In genomic region chr2:179948058-179948457, GRCh38 we compare ENCODE assay signal across 18 cellular contexts. TPM values are rescaled to one million over a fixed set of nuclear protein-coding genes. Genes with fewer than 3 reads are reported as not detected.
DNase-seq lines count a peak whose midpoint lies in the region; ATAC-seq, FAIRE-seq and TF ChIP-seq lines count a peak whose summit lies in the region.
"Had no signal": no experiment of that assay in that cellular context is flagged by ENCODE, and none has a peak within 500 bp of the region (broad histone marks: within the 10 kb centered on the region; RNA-seq: fewer than 3 reads in every experiment).

No MANE protein-coding gene starts in this region.

- H3K4me2 ChIP-seq in GM12878 (ENCODE audit: control insufficient read depth, insufficient read depth) = no peak overlapping the region
- H3K4me2 ChIP-seq: BLaER1 treated with 17β-estradiol and CSF1 and Interleukin-3, amounts not matched to agents 10 nM and 100 nM had no signal

- FAIRE-seq in GM12878 (lab: Jason Lieb, UNC) = peak; percentile 23
- FAIRE-seq: GM12891, GM19239 had no signal

- H3K27ac Mint-ChIP-seq in MCF 10A (ENCODE audit: low read depth, unreplicated experiment) = peak overlapping the region; percentile 9
- peak overlapping the region; percentile 42 for H3K27ac Mint-ChIP-seq in stimulated activated memory B cell treated with anti-CD40 and anti-IgM and Interleukin-4, amounts not matched to agents 10 μg/mL and 1 μg/mL and 100 μg/mL, for 72 hours
- H3K27ac Mint-ChIP-seq: CD4-positive, alpha-beta T cell; HFFc6 had no signal

- H3K9me3 ChIP-seq in breast epithelium (no peaks in the 10 kb centered on the region), GM12878 (replicated peaks; ENCODE audit: control insufficient read depth, insufficient read depth, low read length) (no peaks in the 10 kb centered on the region), liver (ENCODE audit: control insufficient read depth in 4 of 4, low read length in 3 of 4) (no peaks in the 10 kb centered on the region)
- H3K9me3 ChIP-seq: BLaER1 treated with 17β-estradiol and CSF1 and Interleukin-3, amounts not matched to agents 10 nM and 100 nM had no signal

- RAD21 ChIA-PET in GM12878 (lab: Charles Lee; ENCODE audit: unreplicated experiment) = no interaction called here

- no peak overlapping the region for H3K9ac ChIP-seq in GM12878 (ENCODE audit: control insufficient read depth, insufficient read depth, low read length)
- H3K9ac ChIP-seq in liver (ENCODE audit: low read depth in 1 of 2, low read length in 2 of 2) = no peak overlapping the region
- H3K9ac ChIP-seq: BLaER1 treated with 17β-estradiol and CSF1 and Interleukin-3, amounts not matched to agents 10 nM and 100 nM had no signal

- H4K20me1 ChIP-seq in GM12878 (ENCODE audit: control insufficient read depth, insufficient read depth) = no peaks in the 10 kb centered on the region
- H4K20me1 ChIP-seq: BLaER1 treated with 17β-estradiol and CSF1 and Interleukin-3, amounts not matched to agents 10 nM and 100 nM had no signal

- H3K4me3 Mint-ChIP-seq in MCF 10A (ENCODE audit: unreplicated experiment) = no peak overlapping the region
- H3K4me3 Mint-ChIP-seq in stimulated activated memory B cell treated with anti-CD40 and anti-IgM and Interleukin-4, amounts not matched to agents 10 μg/mL and 1 μg/mL and 100 μg/mL, for 72 hours = no peak overlapping the region
- H3K4me3 Mint-ChIP-seq: CD4-positive, alpha-beta T cell; HFFc6 had no signal

- CTCF ChIA-PET in MCF 10A (lab: Yijun Ruan, JAX) (no interaction called here), GM12878 (lab: Yijun Ruan, JAX) (no interaction called here)

- H3K9me3 Mint-ChIP-seq in MCF 10A (ENCODE audit: unreplicated experiment) = no peaks in the 10 kb centered on the region
- H3K9me3 Mint-ChIP-seq in stimulated activated memory B cell treated with anti-CD40 and anti-IgM and Interleukin-4, amounts not matched to agents 10 μg/mL and 1 μg/mL and 100 μg/mL, for 72 hours = no peaks in the 10 kb centered on the region
- H3K9me3 Mint-ChIP-seq: CD4-positive, alpha-beta T cell; HFFc6 had no signal

- in situ Hi-C loops in GM12878 (cut with MboI) = no loop called here

- POLR2A ChIA-PET in MCF 10A (lab: Yijun Ruan, JAX) = no interaction called here
- POLR2A ChIA-PET in GM12878 (lab: Charles Lee) = no interaction called here

- no peak overlapping the region for H2AFZ ChIP-seq in GM12878 (ENCODE audit: control insufficient read depth, low read depth, low read length)

- H3K27ac ChIP-seq in breast epithelium (no peak overlapping the region), GM12878 (ENCODE audit: control insufficient read depth, insufficient read depth) (no peak overlapping the region), liver (ENCODE audit: low read depth in 1 of 2, low read length in 2 of 2) (no peak overlapping the region)
- H3K27ac ChIP-seq: BLaER1 treated with 17β-estradiol and CSF1 and Interleukin-3, amounts not matched to agents 10 nM and 100 nM had no signal

- no peaks in the 10 kb centered on the region for H3K27me3 ChIP-seq in breast epithelium
- H3K27me3 ChIP-seq in GM12878 (replicated peaks in 1 of 2; ENCODE audit: control insufficient read depth in 2 of 2, insufficient read depth in 2 of 2, low read length in 1 of 2) = no peaks in the 10 kb centered on the region
- no peaks in the 10 kb centered on the region for H3K27me3 ChIP-seq in liver (ENCODE audit: control insufficient read depth in 4 of 4, insufficient read depth in 4 of 4, low read length in 3 of 4)
- H3K27me3 ChIP-seq: BLaER1 treated with 17β-estradiol and CSF1 and Interleukin-3, amounts not matched to agents 10 nM and 100 nM had no signal

- H3K4me1 ChIP-seq in breast epithelium (no peaks in the 10 kb centered on the region), GM12878 (ENCODE audit: control insufficient read depth, insufficient read depth, low read length) (no peaks in the 10 kb centered on the region), liver (ENCODE audit: control insufficient read depth in 4 of 4, insufficient read depth in 4 of 4, low read length in 3 of 4) (peaks cover 0 to 5% (median 2%) of the 10 kb centered on the region in 4 donors)

- SMC1A ChIA-PET in GM12878 (lab: Charles Lee; ENCODE audit: uncharacterized antibody, unreplicated experiment) = interaction anchor here (1.4 kb wide), 1 partner anchor 17 kb away, joined by 3 read pairs; no protein-coding TSS in a partner anchor

- TF ChIP-seq RAD21 in GM12878 (IDR thresholded peaks at IDR 0.05; ENCODE audit: insufficient read depth, low read depth, low read length) (no peak), liver (IDR thresholded peaks at IDR 0.05) (no peak)

- TF ChIP-seq POLR2A in breast epithelium (IDR thresholded peaks at IDR 0.05) (no peak), GM12878 (IDR thresholded peaks at IDR 0.05; ENCODE audit: low read depth, low read length) (no peak)

- intact Hi-C loops in MCF 10A (cut with micrococcal nuclease) (no loop called here), breast epithelium (cut with DNase I; ENCODE audit: low total_unique reads) (no loop called here), GM12878 (cut with micrococcal nuclease; ENCODE audit: unreplicated experiment) (no loop called here)

- H3K27me3 Mint-ChIP-seq in MCF 10A (ENCODE audit: insufficient read depth, unreplicated experiment) = no peaks in the 10 kb centered on the region
- no peaks in the 10 kb centered on the region for H3K27me3 Mint-ChIP-seq in stimulated activated memory B cell treated with anti-CD40 and anti-IgM and Interleukin-4, amounts not matched to agents 10 μg/mL and 1 μg/mL and 100 μg/mL, for 72 hours
- H3K27me3 Mint-ChIP-seq: CD4-positive, alpha-beta T cell had no signal

- H3K4me1 Mint-ChIP-seq in MCF 10A (ENCODE audit: insufficient read depth, unreplicated experiment) = no peaks in the 10 kb centered on the region
- H3K4me1 Mint-ChIP-seq in stimulated activated memory B cell treated with anti-CD40 and anti-IgM and Interleukin-4, amounts not matched to agents 10 μg/mL and 1 μg/mL and 100 μg/mL, for 72 hours = no peaks in the 10 kb centered on the region

- H3K36me3 ChIP-seq in breast epithelium = no peaks in the 10 kb centered on the region
- H3K36me3 ChIP-seq in GM12878 (ENCODE audit: control insufficient read depth in 2 of 2, insufficient read depth in 2 of 2, low read length in 1 of 2) = peaks cover 6 to 21% of the 10 kb centered on the region in 2 experiments
- peaks cover 0 to 46% (median 22%) of the 10 kb centered on the region in 4 donors for H3K36me3 ChIP-seq in liver (ENCODE audit: control insufficient read depth in 4 of 4, insufficient read depth in 3 of 4, low read depth in 1 of 4, low read length in 3 of 4)

- TF ChIP-seq CTCF in MCF 10A (IDR thresholded peaks at IDR 0.05; ENCODE audit: unreplicated experiment) (no peak), breast epithelium (IDR thresholded peaks at IDR 0.05) (no peak), GM12878 (IDR thresholded peaks at IDR 0.05 in 2 of 3, conservative IDR thresholded peaks at IDR 0.05 in 1 of 3; ENCODE audit: control insufficient read depth in 2 of 3, extremely low read depth in 1 of 3, insufficient read depth in 1 of 3, low read depth in 3 of 3, low read length in 3 of 3) (no peak), liver (IDR thresholded peaks at IDR 0.05; ENCODE audit: low read depth, low read length, missing input control) (no peak)

- H3K4me3 ChIP-seq in breast epithelium (no peak overlapping the region), GM12878 (no peak overlapping the region), liver (ENCODE audit: low read depth in 1 of 3, low read length in 3 of 3) (no peak overlapping the region)
- H3K4me3 ChIP-seq: BLaER1 treated with 17β-estradiol and CSF1 and Interleukin-3, amounts not matched to agents 10 nM and 100 nM had no signal

- ATAC-seq in GM12878 = no peak
- no peak for ATAC-seq in stimulated activated memory B cell treated with anti-CD40 and anti-IgM and Interleukin-4, amounts not matched to agents 10 μg/mL and 1 μg/mL and 100 μg/mL, for 72 hours
- no peak for ATAC-seq in HG02870 (IDR thresholded peaks at IDR 0.05; ENCODE audit: unreplicated experiment)
- no peak for ATAC-seq in HG03565 (IDR thresholded peaks at IDR 0.05; ENCODE audit: unreplicated experiment)

- WGBS in GM12878 (ENCODE audit: insufficient coverage, insufficient replicate concordance, low lambda C conversion rate, missing lambda C conversion rate) = 100% methylated on average over 1 of the region's 1 CpG
- WGBS in liver = 30% methylated on average over 1 of the region's 1 CpG

- BruUV-seq in MCF 10A (replicated peaks; lab: Mats Ljungman, UMichigan) = no TSS peak
- no TSS peak for BruUV-seq in GM12878 (replicated peaks; lab: Mats Ljungman, UMichigan)

- DNase-seq in MCF 10A (ENCODE audit: unreplicated experiment) (no peak), breast epithelium (ENCODE audit: low spot score in 2 of 2) (no peak), GM12878 (ENCODE audit: low read depth, low spot score) (no peak), DMS53 (lab: John Stamatoyannopoulos, UW) (no peak)
- DNase-seq: ACHN; Calu3; CD4-positive, alpha-beta T cell; DMS 273 treated with DMSO at 0.1 percent for 48 hours; DMS79; HCEC 1CT; HFFc6 had no signal

- no peaks in the 10 kb centered on the region for H3K79me2 ChIP-seq in GM12878 (ENCODE audit: control insufficient read depth, insufficient read depth, low read length)

- TF ChIP-seq EP300 in GM12878 (IDR thresholded peaks at IDR 0.05; ENCODE audit: borderline replicate concordance in 1 of 2, control insufficient read depth in 1 of 2, low read depth in 2 of 2, low read length in 2 of 2) = no peak

- H3K36me3 Mint-ChIP-seq in MCF 10A (ENCODE audit: insufficient read depth, unreplicated experiment) = peaks cover 64% of the 10 kb centered on the region
- peaks cover 49% of the 10 kb centered on the region for H3K36me3 Mint-ChIP-seq in stimulated activated memory B cell treated with anti-CD40 and anti-IgM and Interleukin-4, amounts not matched to agents 10 μg/mL and 1 μg/mL and 100 μg/mL, for 72 hours

RNA-seq across cellular contexts. Expression of gene CWC22, which starts 59.0 kb away (rescaled TPM):
- total RNA-seq in MCF 10A (2022) = 34.0 and 38.8 TPM in 2 replicates
- 10 to 100 TPM; 23.0 to 28.1 (median 23.9) TPM for total RNA-seq in breast epithelium
- 20.3 and 20.4 TPM in 2 replicates for total RNA-seq in GM12878 (2013; cell fraction: nucleolus; rRNA removed)
- 19.2 and 21.3 TPM in 2 replicates for total RNA-seq in GM12878 (2014; rRNA removed)
- 26.3 and 26.9 TPM in 2 replicates for total RNA-seq in GM12878 (2014; rRNA removed; fragmentation: Illumina TruSeq; extraction: Trizol)
- 20.4 and 22.1 TPM in 2 replicates for total RNA-seq in GM12878 (2021)
- 7.5 TPM for polyA plus RNA-seq in GM12878 (2011; ENCODE audit: low read depth)
- 8.2 and 12.1 TPM in 2 replicates for polyA plus RNA-seq in GM12878 (2011; rRNA removed)
- 3.0 and 4.7 TPM in 2 replicates for polyA plus RNA-seq in GM12878 (2011; cell fraction: cytosol; rRNA removed)
- polyA plus RNA-seq in GM12878 (2011; cell fraction: nucleus; rRNA removed) = 4.9 and 8.1 TPM in 2 replicates
- polyA plus RNA-seq in GM12878 (2012) = 13.2 and 17.1 TPM in 2 replicates
- polyA plus RNA-seq in GM12878 (2014; fragmentation: Illumina TruSeq; extraction: Trizol) = 38.5 and 50.8 TPM in 2 replicates
- 10 to 100 TPM; 26.4 to 29.5 TPM for polyA plus RNA-seq in GM12878 (2014; fragmentation: Nextera tagmentation; extraction: Ambion mirVana)
- 13.8 and 16.6 TPM in 2 replicates for polyA plus RNA-seq in GM12878 (2014; rRNA removed)
- 10 to 100 TPM; 34.2 to 34.9 TPM for polyA plus RNA-seq in GM12878 (2016; fragmentation: Nextera tagmentation; extraction: Ambion mirVana)
- 6.9 and 11.8 TPM in 2 replicates for polyA minus RNA-seq in GM12878 (2011; rRNA and poly(A)+ RNA removed)
- polyA minus RNA-seq in GM12878 (2011; cell fraction: cytosol; rRNA and poly(A)+ RNA removed) = 3.3 and 5.9 TPM in 2 replicates
- 5.4 and 6.9 TPM in 2 replicates for polyA minus RNA-seq in GM12878 (2011; cell fraction: nucleus; rRNA and poly(A)+ RNA removed)
- 10 to 100 TPM; 10.3 to 12.0 TPM for total RNA-seq in liver
- 1 to 10 TPM; 4.4 to 5.2 TPM for polyA plus RNA-seq in liver
